Comparison of ENCODE assay signal across 1 cellular context in genomic region chr19:42129399-42130253, GRCh38.
A peak's percentile ranks its signal among the peaks of the same experiment; 100 is the strongest.
TF ChIP-seq lines count a peak whose summit lies in the region.

No MANE protein-coding gene starts in this region.

TF ChIP-seq in GM12878, 131 proteins besides CTCF, POLR2A, EP300 and RAD21 (continued from another document and continues in another):
- TF ChIP-seq ZNF592 (IDR thresholded peaks at IDR 0.05) (peak; percentile 81; the same call in 1 of the 2 replicates), SREBF2 (IDR thresholded peaks at IDR 0.05; ENCODE audit: low read length) (no peak), CEBPB (IDR thresholded peaks at IDR 0.05; ENCODE audit: borderline replicate concordance in 1 of 2, low read depth in 2 of 2, low read length in 2 of 2) (no peak), ZNF207 (IDR thresholded peaks at IDR 0.05; ENCODE audit: borderline replicate concordance) (no peak), STAT3 (IDR thresholded peaks at IDR 0.05; ENCODE audit: low read depth, low read length) (peak; percentile 97), MAX (IDR thresholded peaks at IDR 0.05; ENCODE audit: low read depth, low read length) (peak; percentile 51; the same call in 1 of the 2 replicates), CUX1 (IDR thresholded peaks at IDR 0.05; ENCODE audit: insufficient replicate concordance, low read depth, low read length) (peak; percentile 88), ZNF384 (IDR thresholded peaks at IDR 0.05; ENCODE audit: borderline replicate concordance, low read depth, low read length) (no peak), EED (IDR thresholded peaks at IDR 0.05; ENCODE audit: low read depth) (peak; percentile 86), CHD2 (IDR thresholded peaks at IDR 0.05; ENCODE audit: borderline replicate concordance, low read depth, low read length) (peak; percentile 91), HDGF (IDR thresholded peaks at IDR 0.05) (peak; percentile 98), TARDBP (IDR thresholded peaks at IDR 0.05; ENCODE audit: borderline replicate concordance) (peak; percentile 81; the same call in 1 of the 2 replicates), EZH2 (IDR thresholded peaks at IDR 0.05; ENCODE audit: borderline replicate concordance, control insufficient read depth, low read depth, low read length) (no peak), SIN3A (IDR thresholded peaks at IDR 0.05; ENCODE audit: low read depth, low read length) (peak; percentile 55; the same call in 1 of the 2 replicates), TBL1XR1 (IDR thresholded peaks at IDR 0.05; ENCODE audit: low read depth, low read length) (peak; percentile 97), TCF3 (IDR thresholded peaks at IDR 0.05; ENCODE audit: borderline replicate concordance, insufficient read depth, low read depth, low read length) (peak; percentile 80), SMC3 (IDR thresholded peaks at IDR 0.05; ENCODE audit: borderline replicate concordance, low read length) (peak; percentile 14; the same call in 1 of the 2 replicates), PAX5 (IDR thresholded peaks at IDR 0.05; ENCODE audit: borderline replicate concordance, low read depth, low read length) (peak; percentile 78), BMI1 (IDR thresholded peaks at IDR 0.05; ENCODE audit: borderline replicate concordance) (peak; percentile 70; the same call in 1 of the 2 replicates), MEF2A (IDR thresholded peaks at IDR 0.05; ENCODE audit: insufficient read depth, low read depth, low read length) (peak; percentile 97), SREBF1 (IDR thresholded peaks at IDR 0.05; ENCODE audit: low read length) (no peak; the same call in 1 of the 2 replicates), CHD4 (IDR thresholded peaks at IDR 0.05) (no peak)
- TF ChIP-seq, protein P1, sequence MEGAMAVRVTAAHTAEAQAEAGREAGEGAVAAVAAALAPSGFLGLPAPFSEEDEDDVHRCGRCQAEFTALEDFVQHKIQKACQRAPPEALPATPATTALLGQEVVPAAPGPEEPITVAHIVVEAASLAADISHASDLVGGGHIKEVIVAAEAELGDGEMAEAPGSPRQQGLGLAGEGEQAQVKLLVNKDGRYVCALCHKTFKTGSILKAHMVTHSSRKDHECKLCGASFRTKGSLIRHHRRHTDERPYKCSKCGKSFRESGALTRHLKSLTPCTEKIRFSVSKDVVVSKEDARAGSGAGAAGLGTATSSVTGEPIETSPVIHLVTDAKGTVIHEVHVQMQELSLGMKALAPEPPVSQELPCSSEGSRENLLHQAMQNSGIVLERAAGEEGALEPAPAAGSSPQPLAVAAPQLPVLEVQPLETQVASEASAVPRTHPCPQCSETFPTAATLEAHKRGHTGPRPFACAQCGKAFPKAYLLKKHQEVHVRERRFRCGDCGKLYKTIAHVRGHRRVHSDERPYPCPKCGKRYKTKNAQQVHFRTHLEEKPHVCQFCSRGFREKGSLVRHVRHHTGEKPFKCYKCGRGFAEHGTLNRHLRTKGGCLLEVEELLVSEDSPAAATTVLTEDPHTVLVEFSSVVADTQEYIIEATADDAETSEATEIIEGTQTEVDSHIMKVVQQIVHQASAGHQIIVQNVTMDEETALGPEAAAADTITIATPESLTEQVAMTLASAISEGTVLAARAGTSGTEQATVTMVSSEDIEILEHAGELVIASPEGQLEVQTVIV (IDR thresholded peaks at IDR 0.05; ENCODE audit: borderline replicate concordance, partially characterized antibody): no peak
- TF ChIP-seq, protein P2, sequence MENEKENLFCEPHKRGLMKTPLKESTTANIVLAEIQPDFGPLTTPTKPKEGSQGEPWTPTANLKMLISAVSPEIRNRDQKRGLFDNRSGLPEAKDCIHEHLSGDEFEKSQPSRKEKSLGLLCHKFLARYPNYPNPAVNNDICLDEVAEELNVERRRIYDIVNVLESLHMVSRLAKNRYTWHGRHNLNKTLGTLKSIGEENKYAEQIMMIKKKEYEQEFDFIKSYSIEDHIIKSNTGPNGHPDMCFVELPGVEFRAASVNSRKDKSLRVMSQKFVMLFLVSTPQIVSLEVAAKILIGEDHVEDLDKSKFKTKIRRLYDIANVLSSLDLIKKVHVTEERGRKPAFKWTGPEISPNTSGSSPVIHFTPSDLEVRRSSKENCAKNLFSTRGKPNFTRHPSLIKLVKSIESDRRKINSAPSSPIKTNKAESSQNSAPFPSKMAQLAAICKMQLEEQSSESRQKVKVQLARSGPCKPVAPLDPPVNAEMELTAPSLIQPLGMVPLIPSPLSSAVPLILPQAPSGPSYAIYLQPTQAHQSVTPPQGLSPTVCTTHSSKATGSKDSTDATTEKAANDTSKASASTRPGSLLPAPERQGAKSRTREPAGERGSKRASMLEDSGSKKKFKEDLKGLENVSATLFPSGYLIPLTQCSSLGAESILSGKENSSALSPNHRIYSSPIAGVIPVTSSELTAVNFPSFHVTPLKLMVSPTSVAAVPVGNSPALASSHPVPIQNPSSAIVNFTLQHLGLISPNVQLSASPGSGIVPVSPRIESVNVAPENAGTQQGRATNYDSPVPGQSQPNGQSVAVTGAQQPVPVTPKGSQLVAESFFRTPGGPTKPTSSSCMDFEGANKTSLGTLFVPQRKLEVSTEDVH (IDR thresholded peaks at IDR 0.05; ENCODE audit: low read depth, partially characterized antibody): peak; percentile 74
- TF ChIP-seq, protein P3, sequence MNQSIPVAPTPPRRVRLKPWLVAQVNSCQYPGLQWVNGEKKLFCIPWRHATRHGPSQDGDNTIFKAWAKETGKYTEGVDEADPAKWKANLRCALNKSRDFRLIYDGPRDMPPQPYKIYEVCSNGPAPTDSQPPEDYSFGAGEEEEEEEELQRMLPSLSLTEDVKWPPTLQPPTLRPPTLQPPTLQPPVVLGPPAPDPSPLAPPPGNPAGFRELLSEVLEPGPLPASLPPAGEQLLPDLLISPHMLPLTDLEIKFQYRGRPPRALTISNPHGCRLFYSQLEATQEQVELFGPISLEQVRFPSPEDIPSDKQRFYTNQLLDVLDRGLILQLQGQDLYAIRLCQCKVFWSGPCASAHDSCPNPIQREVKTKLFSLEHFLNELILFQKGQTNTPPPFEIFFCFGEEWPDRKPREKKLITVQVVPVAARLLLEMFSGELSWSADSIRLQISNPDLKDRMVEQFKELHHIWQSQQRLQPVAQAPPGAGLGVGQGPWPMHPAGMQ (IDR thresholded peaks at IDR 0.05; ENCODE audit: borderline replicate concordance): no peak
- TF ChIP-seq, protein P4, sequence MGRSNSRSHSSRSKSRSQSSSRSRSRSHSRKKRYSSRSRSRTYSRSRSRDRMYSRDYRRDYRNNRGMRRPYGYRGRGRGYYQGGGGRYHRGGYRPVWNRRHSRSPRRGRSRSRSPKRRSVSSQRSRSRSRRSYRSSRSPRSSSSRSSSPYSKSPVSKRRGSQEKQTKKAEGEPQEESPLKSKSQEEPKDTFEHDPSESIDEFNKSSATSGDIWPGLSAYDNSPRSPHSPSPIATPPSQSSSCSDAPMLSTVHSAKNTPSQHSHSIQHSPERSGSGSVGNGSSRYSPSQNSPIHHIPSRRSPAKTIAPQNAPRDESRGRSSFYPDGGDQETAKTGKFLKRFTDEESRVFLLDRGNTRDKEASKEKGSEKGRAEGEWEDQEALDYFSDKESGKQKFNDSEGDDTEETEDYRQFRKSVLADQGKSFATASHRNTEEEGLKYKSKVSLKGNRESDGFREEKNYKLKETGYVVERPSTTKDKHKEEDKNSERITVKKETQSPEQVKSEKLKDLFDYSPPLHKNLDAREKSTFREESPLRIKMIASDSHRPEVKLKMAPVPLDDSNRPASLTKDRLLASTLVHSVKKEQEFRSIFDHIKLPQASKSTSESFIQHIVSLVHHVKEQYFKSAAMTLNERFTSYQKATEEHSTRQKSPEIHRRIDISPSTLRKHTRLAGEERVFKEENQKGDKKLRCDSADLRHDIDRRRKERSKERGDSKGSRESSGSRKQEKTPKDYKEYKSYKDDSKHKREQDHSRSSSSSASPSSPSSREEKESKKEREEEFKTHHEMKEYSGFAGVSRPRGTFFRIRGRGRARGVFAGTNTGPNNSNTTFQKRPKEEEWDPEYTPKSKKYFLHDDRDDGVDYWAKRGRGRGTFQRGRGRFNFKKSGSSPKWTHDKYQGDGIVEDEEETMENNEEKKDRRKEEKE (IDR thresholded peaks at IDR 0.05): no peak
- TF ChIP-seq, protein P5, sequence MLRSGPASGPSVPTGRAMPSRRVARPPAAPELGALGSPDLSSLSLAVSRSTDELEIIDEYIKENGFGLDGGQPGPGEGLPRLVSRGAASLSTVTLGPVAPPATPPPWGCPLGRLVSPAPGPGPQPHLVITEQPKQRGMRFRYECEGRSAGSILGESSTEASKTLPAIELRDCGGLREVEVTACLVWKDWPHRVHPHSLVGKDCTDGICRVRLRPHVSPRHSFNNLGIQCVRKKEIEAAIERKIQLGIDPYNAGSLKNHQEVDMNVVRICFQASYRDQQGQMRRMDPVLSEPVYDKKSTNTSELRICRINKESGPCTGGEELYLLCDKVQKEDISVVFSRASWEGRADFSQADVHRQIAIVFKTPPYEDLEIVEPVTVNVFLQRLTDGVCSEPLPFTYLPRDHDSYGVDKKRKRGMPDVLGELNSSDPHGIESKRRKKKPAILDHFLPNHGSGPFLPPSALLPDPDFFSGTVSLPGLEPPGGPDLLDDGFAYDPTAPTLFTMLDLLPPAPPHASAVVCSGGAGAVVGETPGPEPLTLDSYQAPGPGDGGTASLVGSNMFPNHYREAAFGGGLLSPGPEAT (IDR thresholded peaks at IDR 0.05; ENCODE audit: low read depth): peak; percentile 86
